21 cellular contexts compared by ENCODE assay signal in the genomic region with DNA sequence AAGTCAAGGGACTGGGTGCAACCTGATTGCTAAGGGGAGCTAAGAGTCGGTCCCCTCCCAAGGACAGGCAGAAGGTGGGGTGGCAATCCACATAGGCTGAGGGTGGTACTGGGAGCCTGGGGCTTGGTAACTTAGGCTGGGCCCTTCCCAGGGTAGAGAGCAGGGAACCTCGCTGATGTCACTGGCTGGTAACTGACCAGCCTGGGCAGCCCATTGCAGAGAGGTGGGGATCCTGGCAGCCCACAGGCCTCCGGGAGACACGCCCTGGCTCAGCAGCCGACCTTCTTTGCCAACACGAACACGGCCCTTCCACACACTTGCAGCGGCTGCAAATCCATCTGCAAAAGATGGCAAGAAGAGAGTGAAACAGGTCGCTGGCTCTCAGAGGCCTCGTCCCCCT. TPM values are rescaled to one million over a fixed set of nuclear protein-coding genes. Genes with fewer than 3 reads are reported as not detected.
A peak's percentile ranks its signal among the peaks of the same experiment; 100 is the strongest.
DNase-seq lines count a peak whose midpoint lies in the region; ATAC-seq and TF ChIP-seq lines count a peak whose summit lies in the region.
"Had no signal": no experiment of that assay in that cellular context is flagged by ENCODE, and none has a peak within 500 bp of the region (broad histone marks: within the 10 kb centered on the region; RNA-seq: fewer than 3 reads in every experiment).

No MANE protein-coding gene starts in this region.

- no peak overlapping the region for H3K4me2 ChIP-seq in OCI-LY7 (ENCODE audit: low read length)

- DNase-seq in OCI-LY7 (ENCODE audit: low spot score) (no peak), Right ventricle myocardium inferior (ENCODE audit: missing footprints) (peak; percentile 77), thoracic aorta (ENCODE audit: low spot score) (no peak), thyroid gland (no peak), retina (no peak)
- no peak for DNase-seq in stimulated activated CD4-positive, alpha-beta T cell treated with anti-CD3 and anti-CD28 coated beads, Interleukin-12 subunit alpha, Interleukin-12 subunit beta, amount 100 ng/mL, for 4 hours
- DNase-seq: activated CD4-positive, alpha-beta T cell treated with anti-CD3 and anti-CD28 coated beads, Interleukin-2, amount 10 ng/mL, durations not matched to agents 24 days and 14 days; activated CD8-positive, alpha-beta memory T cell treated with anti-CD3 and anti-CD28 coated beads, Interleukin-2, amount 50 U/mL, for 4 hours; activated effector memory CD4-positive, alpha-beta T cell treated with Interleukin-2 at 50 U/mL for 16 hours; adrenal gland; CD8-positive, alpha-beta memory T cell; central memory CD4-positive, alpha-beta T cell; mammary epithelial cell; naive thymus-derived CD8-positive, alpha-beta T cell; NCI-H2029 treated with DMSO at 0.1 percent for 48 hours; NCI-H510A; RPMI8226 had no signal

- TF ChIP-seq POLR2A in thyroid gland (IDR thresholded peaks at IDR 0.05): no peak

- peak; percentile 23 for ATAC-seq in Right ventricle myocardium inferior
- ATAC-seq in thoracic aorta (ENCODE audit: insufficient number of reproducible peaks, low FRiP score, low read depth): no peak
- ATAC-seq in HG03342 (IDR thresholded peaks at IDR 0.05; ENCODE audit: unreplicated experiment): no peak
- ATAC-seq: esophagus mucosa; naive thymus-derived CD8-positive, alpha-beta T cell had no signal

- H3K36me3 ChIP-seq in OCI-LY7 (ENCODE audit: insufficient read depth, low read length): peaks cover 57% of the 10 kb centered on the region
- peaks cover 16% of the 10 kb centered on the region for H3K36me3 ChIP-seq in muscle layer of colon (ENCODE audit: insufficient read depth, low read length)
- H3K36me3 ChIP-seq in thoracic aorta: peaks cover 6% of the 10 kb centered on the region
- H3K36me3 ChIP-seq in thyroid gland: peaks cover 7% of the 10 kb centered on the region in 2 donors
- H3K36me3 ChIP-seq: adrenal gland had no signal

- 82 to 97% methylated on average over 8 to 9 of the region's 10 CpGs for WGBS in thyroid gland, 2 donors

- intact Hi-C loops in OCI-LY7 (cut with micrococcal nuclease; ENCODE audit: unreplicated experiment): no loop called here
- intact Hi-C loops in Right ventricle myocardium inferior (cut with DNase I): no loop called here
- intact Hi-C loops in thyroid gland (cut with DNase I): no loop called here

- CTCF ChIA-PET in OCI-LY7 (lab: Charles Lee; ENCODE audit: unreplicated experiment): no interaction called here

- H3K27ac ChIP-seq in OCI-LY7 (ENCODE audit: low read depth, low read length, poor library complexity, severe bottlenecking): peak overlapping the region; percentile 74
- H3K27ac ChIP-seq in muscle layer of colon (ENCODE audit: low read depth, low read length): peak overlapping the region; percentile 52
- H3K27ac ChIP-seq in thoracic aorta: peak overlapping the region; percentile 83 to 95
- H3K27ac ChIP-seq in thyroid gland: no peak overlapping the region
- H3K27ac ChIP-seq: HL-60 had no signal

- H3K9me3 ChIP-seq in OCI-LY7 (ENCODE audit: low read length): no peaks in the 10 kb centered on the region
- H3K9me3 ChIP-seq in muscle layer of colon (ENCODE audit: low read length): no peaks in the 10 kb centered on the region
- no peaks in the 10 kb centered on the region for H3K9me3 ChIP-seq in thoracic aorta
- H3K9me3 ChIP-seq in thyroid gland: no peaks in the 10 kb centered on the region
- H3K9me3 ChIP-seq: adrenal gland had no signal

- H3K4me1 ChIP-seq in OCI-LY7 (ENCODE audit: insufficient read depth, low read length, poor library complexity, severe bottlenecking): peaks cover 85% of the 10 kb centered on the region
- H3K4me1 ChIP-seq in muscle layer of colon (ENCODE audit: insufficient read depth, low read length): peaks cover 43% of the 10 kb centered on the region
- peaks cover 29 to 65% of the 10 kb centered on the region in 2 donors for H3K4me1 ChIP-seq in thoracic aorta (ENCODE audit: control insufficient read depth in 1 of 2, low read depth in 2 of 2)
- H3K4me1 ChIP-seq in thyroid gland: peaks cover 0 to 13% of the 10 kb centered on the region in 2 donors

- POLR2A ChIA-PET in OCI-LY7 (lab: Charles Lee): no interaction called here

- no TSS peak for BruUV-seq in OCI-LY7 (replicated peaks; lab: Mats Ljungman, UMichigan)

- H4K20me1 ChIP-seq in OCI-LY7 (ENCODE audit: insufficient read depth, low read length): no peaks in the 10 kb centered on the region

- TF ChIP-seq CTCF in OCI-LY7 (conservative IDR thresholded peaks at IDR 0.05; ENCODE audit: low read length) (no peak), thoracic aorta (IDR thresholded peaks at IDR 0.05) (no peak), thyroid gland (IDR thresholded peaks at IDR 0.05) (no peak)

- no peak overlapping the region for H3K9ac ChIP-seq in muscle layer of colon (ENCODE audit: low read length)

- H3K4me3 ChIP-seq in OCI-LY7 (ENCODE audit: low read depth, low read length, poor library complexity, severe bottlenecking): no peak overlapping the region
- no peak overlapping the region for H3K4me3 ChIP-seq in muscle layer of colon (ENCODE audit: low read depth in 1 of 2, low read length in 2 of 2)
- H3K4me3 ChIP-seq in thoracic aorta: peak overlapping the region; percentile 22
- H3K4me3 ChIP-seq in thyroid gland (replicated peaks in 1 of 3): no peak overlapping the region
- H3K4me3 ChIP-seq: adrenal gland had no signal

- no peaks in the 10 kb centered on the region for H3K9me2 ChIP-seq in OCI-LY7 (ENCODE audit: insufficient read depth, low read length)

- H2AFZ ChIP-seq in OCI-LY7 (ENCODE audit: low read length): no peak overlapping the region

- no peaks in the 10 kb centered on the region for H3K27me3 ChIP-seq in muscle layer of colon (ENCODE audit: control insufficient read depth in 1 of 2, insufficient read depth in 2 of 2, low read length in 2 of 2)
- no peaks in the 10 kb centered on the region for H3K27me3 ChIP-seq in thoracic aorta (replicated peaks; ENCODE audit: insufficient read depth)
- H3K27me3 ChIP-seq in thyroid gland: no peaks in the 10 kb centered on the region
- H3K27me3 ChIP-seq: adrenal gland had no signal

- H3K79me2 ChIP-seq in OCI-LY7 (ENCODE audit: insufficient read depth, low read depth, low read length): peaks cover 61% of the 10 kb centered on the region

RNA-seq across cellular contexts. Expression of a gene that starts 25.4 kb away (rescaled TPM):
- 48.9 and 61.5 TPM in 2 replicates for total RNA-seq in OCI-LY7 (2014; rRNA removed; shearing (Covaris generic))
- total RNA-seq in OCI-LY7 (2022) (40.5 and 56.0 TPM in 2 replicates), Right ventricle myocardium inferior (81.2 TPM), thoracic aorta (10 to 100 TPM; 68.4 to 77.3 TPM), thyroid gland (10 to 100 TPM; 12.6 to 23.9 (median 18.0) TPM)
- total RNA-seq: activated CD4-positive, alpha-beta T cell treated with anti-CD3 and anti-CD28 coated beads, Interleukin-2, amount 10 ng/mL, durations not matched to agents 24 days and 14 days; CD8-positive, alpha-beta memory T cell; naive thymus-derived CD8-positive, alpha-beta T cell had no signal

RNA-seq across cellular contexts. Expression of a gene that starts 46.1 kb away (rescaled TPM):
- 28.5 and 38.0 TPM in 2 replicates for total RNA-seq in OCI-LY7 (2014; rRNA removed; shearing (Covaris generic))
- total RNA-seq in OCI-LY7 (2022) (68.9 and 74.7 TPM in 2 replicates), Right ventricle myocardium inferior (268 TPM), thoracic aorta (100 to 1,000 TPM; 209 to 606 TPM), thyroid gland (100 to 1,000 TPM in 1 of 4 donors, 10 to 100 TPM in 3; 52.6 to 120 (median 75.5) TPM)

RNA-seq across cellular contexts. Expression of a gene that starts 54.9 kb away (rescaled TPM):
- 0.92 and 0.93 TPM in 2 replicates for total RNA-seq in OCI-LY7 (2014; rRNA removed; shearing (Covaris generic))
- total RNA-seq in OCI-LY7 (2022) (1.1 and 1.8 TPM in 2 replicates), Right ventricle myocardium inferior (0.41 TPM), thoracic aorta (not detected), thyroid gland (not detected)

Comparison
In these comparisons a context has a peak if more than half of its experiments do, and no peak if none do; other contexts are left out.
1. H3K27ac ChIP-seq: peak in OCI-LY7 (single experiment), muscle layer of colon (single experiment) and thoracic aorta (2 of 2); none in thyroid gland (0 of 3).